Comparison of ENCODE assay signal across 9 cellular contexts in the genomic region with DNA sequence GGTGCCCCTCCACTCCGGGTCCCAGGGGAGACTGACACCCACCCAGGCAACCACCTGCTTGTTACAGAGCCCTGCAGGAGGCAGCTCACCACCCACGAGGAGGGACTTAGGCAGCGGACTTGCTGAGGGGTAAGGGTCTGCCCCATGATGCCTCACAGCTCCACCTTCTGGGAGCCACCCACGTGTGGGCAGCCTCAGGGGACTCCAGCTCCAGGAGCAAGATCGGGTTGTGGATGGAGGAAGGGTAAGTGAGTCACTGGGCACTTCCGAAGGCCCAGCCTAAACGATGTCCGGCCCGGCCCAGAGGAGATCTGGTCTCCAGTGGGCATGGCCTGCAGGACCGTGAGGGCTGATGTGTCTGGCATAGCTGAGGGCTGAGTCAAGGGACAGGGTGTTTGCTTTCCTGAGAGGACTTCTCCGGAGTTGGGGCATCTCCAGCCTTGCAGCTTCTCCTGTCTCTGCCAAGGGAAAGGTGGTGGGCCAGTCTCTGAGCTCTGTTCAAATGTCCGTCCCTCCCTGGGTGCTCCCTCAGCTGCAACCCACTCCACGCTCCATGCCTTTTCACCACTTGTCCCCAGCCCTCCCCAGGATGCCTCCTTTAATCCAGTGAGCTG. TPM values are rescaled to one million over a fixed set of nuclear protein-coding genes. Genes with fewer than 3 reads are reported as not detected.
DNase-seq lines count a peak whose midpoint lies in the region; ATAC-seq, FAIRE-seq and TF ChIP-seq lines count a peak whose summit lies in the region.
"Had no signal": no experiment of that assay in that cellular context is flagged by ENCODE, and none has a peak within 500 bp of the region (broad histone marks: within the 10 kb centered on the region; RNA-seq: fewer than 3 reads in every experiment).

No MANE protein-coding gene starts in this region.

- no peak overlapping the region for H3K23ac ChIP-seq in mesenchymal stem cell (ENCODE audit: low read length in 2 of 2)

- no peaks in the 10 kb centered on the region for H3K36me3 Mint-ChIP-seq in Calu3 (ENCODE audit: insufficient read depth, unreplicated experiment)
- H3K36me3 Mint-ChIP-seq: CD8-positive, alpha-beta T cell had no signal

- peaks cover 4% of the 10 kb centered on the region; the same call in 1 of the 2 replicates for H4K20me1 ChIP-seq in K562 (replicated peaks; ENCODE audit: control insufficient read depth, insufficient read depth, low read length)

- no peak overlapping the region for H3K4me2 ChIP-seq in K562 (ENCODE audit: insufficient read depth, low read length)
- no peak overlapping the region for H3K4me2 ChIP-seq in mesenchymal stem cell (ENCODE audit: low read length, poor library complexity, severe bottlenecking)

- H2BK120ac ChIP-seq in mesenchymal stem cell (ENCODE audit: low read depth, low read length): no peak overlapping the region

- TF ChIP-seq POLR2A in K562 (conservative IDR thresholded peaks at IDR 0.05): no peak

- H4K8ac ChIP-seq in mesenchymal stem cell (ENCODE audit: low read length): peak overlapping the region; percentile 54

- H2AK5ac ChIP-seq in mesenchymal stem cell (ENCODE audit: low read length, severe bottlenecking): no peak overlapping the region

- H2BK15ac ChIP-seq in mesenchymal stem cell (ENCODE audit: low read depth, poor library complexity, severe bottlenecking): no peak overlapping the region

- H3K14ac ChIP-seq in mesenchymal stem cell (ENCODE audit: low read length in 2 of 2): peak overlapping the region in 1 of 2 experiments; percentile 84

- ATAC-seq in K562: no peak
- no peak for ATAC-seq in GM21381 (IDR thresholded peaks at IDR 0.05; ENCODE audit: unreplicated experiment)
- ATAC-seq in HG02798 (IDR thresholded peaks at IDR 0.05; ENCODE audit: poor library complexity, unreplicated experiment): no peak

- no peak overlapping the region for H3K27ac Mint-ChIP-seq in Calu3 (ENCODE audit: unreplicated experiment)
- H3K27ac Mint-ChIP-seq: CD8-positive, alpha-beta T cell had no signal

- no peak overlapping the region for H2BK12ac ChIP-seq in mesenchymal stem cell (ENCODE audit: low read length in 2 of 2)

- H3K79me1 ChIP-seq in mesenchymal stem cell (replicated peaks; ENCODE audit: low read length, poor library complexity, severe bottlenecking): no peaks in the 10 kb centered on the region

- no peak for TF ChIP-seq CTCF in K562 (IDR thresholded peaks at IDR 0.05 in 2 of 3, conservative IDR thresholded peaks at IDR 0.05 in 1 of 3; ENCODE audit: insufficient read depth in 2 of 3, low read depth in 1 of 3, low read length in 3 of 3)
- TF ChIP-seq CTCF in Calu3 (IDR thresholded peaks at IDR 0.05; ENCODE audit: unreplicated experiment): no peak

- peaks cover 8% of the 10 kb centered on the region for H3K27me3 Mint-ChIP-seq in Calu3 (ENCODE audit: unreplicated experiment)

- peaks cover 16 to 25% of the 10 kb centered on the region in 2 experiments; a peak in 4 of 5 replicates for H3K4me1 ChIP-seq in K562 (replicated peaks in 1 of 2; ENCODE audit: control insufficient read depth in 2 of 2, insufficient read depth in 2 of 2, low read length in 2 of 2)
- peaks cover 16% of the 10 kb centered on the region for H3K4me1 ChIP-seq in mesenchymal stem cell (ENCODE audit: control insufficient read depth, insufficient read depth, low read depth, low read length)

- no peaks in the 10 kb centered on the region for H3K79me2 ChIP-seq in K562 (ENCODE audit: control insufficient read depth, insufficient read depth, low read length)

- peaks cover 24% of the 10 kb centered on the region for H3K4me1 Mint-ChIP-seq in Calu3 (ENCODE audit: low read depth, unreplicated experiment)

- POLR2A ChIA-PET in K562 (lab: Yijun Ruan, JAX): interaction anchor here (0.6 kb wide), 1 partner anchor 469 kb away, joined by 3 read pairs; no protein-coding TSS in a partner anchor

- H2AFZ ChIP-seq in K562 (ENCODE audit: low read depth, low read length) (no peak overlapping the region), mesenchymal stem cell (ENCODE audit: low read depth, low read length) (no peak overlapping the region)

- H3K27me3 ChIP-seq in K562 (ENCODE audit: control insufficient read depth in 2 of 2, insufficient read depth in 2 of 2, low read length in 2 of 2) (peaks cover 8 to 15% of the 10 kb centered on the region in 2 experiments; a peak in 4 of 5 replicates), mesenchymal stem cell (ENCODE audit: control insufficient read depth in 1 of 2, insufficient read depth in 1 of 2, low read length in 2 of 2) (peaks cover 0 to 3% of the 10 kb centered on the region in 2 experiments)

- peak overlapping the region; percentile 5 to 18 for H3K18ac ChIP-seq in mesenchymal stem cell (ENCODE audit: low read depth in 1 of 2, low read length in 2 of 2)

- H3K9me1 ChIP-seq in K562 (ENCODE audit: control insufficient read depth, insufficient read depth, low read length): no peaks in the 10 kb centered on the region

- intact Hi-C loops in K562 (cut with micrococcal nuclease) (loop anchor here (2.0 kb wide), 1 partner anchor 57 kb away; no protein-coding TSS in a partner anchor), Calu3 (cut with micrococcal nuclease; ENCODE audit: unreplicated experiment) (loop anchor here (1.0 to 5.0 kb wide), 2 partner anchors 42 to 57 kb away; no protein-coding TSS in a partner anchor)

- no peak overlapping the region for H4K91ac ChIP-seq in mesenchymal stem cell (ENCODE audit: low read length)

- H3K27ac ChIP-seq in K562 (ENCODE audit: extremely low read depth, low read depth, low read length): no peak overlapping the region
- no peak overlapping the region for H3K27ac ChIP-seq in mesenchymal stem cell (ENCODE audit: low read length, poor library complexity, severe bottlenecking)

- in situ Hi-C loops in K562 (cut with MboI): loop anchor here (5.0 to 10.0 kb wide), 3 partner anchors 52 to 461 kb away; no protein-coding TSS in a partner anchor

- CTCF ChIA-PET in K562 (lab: Yijun Ruan, JAX; ENCODE audit: low intra/inter-chr PET ratio): interaction anchor here (0.5 to 1.5 kb wide), 3 partner anchors 57 to 1321 kb away, joined by 3 to 8 read pairs (median 6); no protein-coding TSS in a partner anchor
- CTCF ChIA-PET in Calu3 (lab: Charles Lee): interaction anchor here (1.0 to 3.1 kb wide), 5 partner anchors 9 to 355 kb away, joined by 3 to 18 read pairs (median 5); no protein-coding TSS in a partner anchor

- no peak for TF ChIP-seq RAD21 in K562 (CRISPR knock-in tag; conservative IDR thresholded peaks at IDR 0.05 in 1 of 2, IDR thresholded peaks at IDR 0.05 in 1 of 2)

- 34% methylated on average over 12 of the region's 13 CpGs for WGBS in K562 (ENCODE audit: insufficient coverage, low coverage, missing lambda C conversion rate)
- WGBS in mesenchymal stem cell: 47% methylated on average over 13 of the region's 13 CpGs

- DNase-seq in A172 (ENCODE audit: low spot score) (peak; percentile 91), HPDE6-E6E7 (ENCODE audit: extremely low spot score) (peak; percentile 69), K562 (ENCODE audit: extremely low read depth in 1 of 4, low spot score in 3 of 4) (no peak), mesenchymal stem cell (peak; percentile 60), SKM-1 (lab: John Stamatoyannopoulos, UW; ENCODE audit: unreplicated experiment) (no peak), Calu3 (no peak)

- no TSS peak for BruUV-seq in K562 (replicated peaks; lab: Mats Ljungman, UMichigan)
- BruUV-seq in Calu3 (replicated peaks; lab: Mats Ljungman, UMichigan): no TSS peak

- H3K4me3 ChIP-seq in K562 (no peak overlapping the region), mesenchymal stem cell (ENCODE audit: insufficient read depth in 1 of 2, low read depth in 1 of 2, low read length in 2 of 2) (no peak overlapping the region)

- H3K9me3 Mint-ChIP-seq in Calu3 (ENCODE audit: low read depth, unreplicated experiment): no peaks in the 10 kb centered on the region
- H3K9me3 Mint-ChIP-seq: CD8-positive, alpha-beta T cell had no signal

- no peak overlapping the region for H2BK5ac ChIP-seq in mesenchymal stem cell (ENCODE audit: low read depth, low read length, poor library complexity, severe bottlenecking)

- no peak overlapping the region for H3K9ac ChIP-seq in K562 (ENCODE audit: insufficient read depth in 1 of 2, low read depth in 2 of 2, low read length in 2 of 2)
- no peak overlapping the region for H3K9ac ChIP-seq in mesenchymal stem cell (ENCODE audit: low read length)

- H3K9me3 ChIP-seq in K562 (replicated peaks; ENCODE audit: control insufficient read depth, insufficient read depth, low read depth, low read length): no peaks in the 10 kb centered on the region
- H3K9me3 ChIP-seq in mesenchymal stem cell (ENCODE audit: control insufficient read depth, low read length): no peaks in the 10 kb centered on the region

- H3K4me3 Mint-ChIP-seq in Calu3 (ENCODE audit: low read depth, unreplicated experiment): no peak overlapping the region
- H3K4me3 Mint-ChIP-seq: CD8-positive, alpha-beta T cell had no signal

- H3K36me3 ChIP-seq in K562 (ENCODE audit: control insufficient read depth, insufficient read depth, low read length): no peaks in the 10 kb centered on the region
- H3K36me3 ChIP-seq in mesenchymal stem cell (ENCODE audit: control insufficient read depth in 1 of 2, insufficient read depth in 2 of 2, low read depth in 1 of 2, low read length in 2 of 2): no peaks in the 10 kb centered on the region

- no peak for FAIRE-seq in K562 (lab: Jason Lieb, UNC)

- no peak for TF ChIP-seq EP300 in K562 (IDR thresholded peaks at IDR 0.05; ENCODE audit: low read length)

- H3K4ac ChIP-seq in mesenchymal stem cell (ENCODE audit: low read depth in 1 of 2, low read length in 2 of 2): no peak overlapping the region

RNA-seq across cellular contexts. Expression of gene P2RY2, which starts 32.3 kb away (rescaled TPM):
- not detected in 2 replicates for total RNA-seq in A172 (2014; rRNA removed; shearing (Covaris generic))
- not detected in 2 replicates for total RNA-seq in K562 (2011; cell fraction: chromatin; rRNA removed; ENCODE audit: low replicate concordance)
- total RNA-seq in K562 (2011; cell fraction: nucleolus; rRNA removed): not detected in 2 replicates
- not detected in 2 replicates for total RNA-seq in K562 (2011; cell fraction: nucleoplasm; rRNA removed)
- not detected in 2 replicates for total RNA-seq in K562 (2014; rRNA removed)
- total RNA-seq in K562 (2014; rRNA removed; fragmentation: Illumina TruSeq; extraction: Trizol): not detected in 2 replicates
- total RNA-seq in K562 (2015; rRNA removed; fragmentation: Illumina TruSeq; extraction: Trizol): not detected in 2 replicates
- total RNA-seq in K562 (2021): not detected in 2 replicates
- not detected in 2 replicates for polyA plus RNA-seq in K562 (2011; rRNA removed)
- polyA plus RNA-seq in K562 (2011; cell fraction: cytosol; rRNA removed): not detected in 2 replicates
- polyA plus RNA-seq in K562 (2011; cell fraction: nucleus; rRNA removed): not detected in 2 replicates
- polyA plus RNA-seq in K562 (2012): not detected in 2 replicates
- not detected in 2 replicates for polyA plus RNA-seq in K562 (2014; fragmentation: Illumina TruSeq; extraction: Trizol)
- not detected for polyA plus RNA-seq in K562 (2014; fragmentation: Nextera tagmentation; extraction: Ambion mirVana)
- polyA plus RNA-seq in K562 (2014; rRNA removed): not detected in 2 replicates
- not detected in 2 replicates for polyA minus RNA-seq in K562 (2011; rRNA and poly(A)+ RNA removed)
- not detected in 2 replicates for polyA minus RNA-seq in K562 (2011; cell fraction: cytosol; rRNA and poly(A)+ RNA removed)
- not detected in 2 replicates for polyA minus RNA-seq in K562 (2011; cell fraction: nucleus; rRNA and poly(A)+ RNA removed)
- 0.01 TPM for polyA plus RNA-seq in mesenchymal stem cell (2013, experiment 1 of 2)
- 0.03 TPM for polyA plus RNA-seq in mesenchymal stem cell (2013, experiment 2 of 2)
- total RNA-seq in Calu3 (2022): 1.6 and 2.3 TPM in 2 replicates
- total RNA-seq: CD8-positive, alpha-beta T cell had no signal

RNA-seq across cellular contexts. Expression of gene FCHSD2, which starts 43.7 kb away (rescaled TPM):
- total RNA-seq in A172 (2014; rRNA removed; shearing (Covaris generic)): 6.3 and 8.7 TPM in 2 replicates
- total RNA-seq in K562 (2011; cell fraction: chromatin; rRNA removed; ENCODE audit: low replicate concordance): 11.7 and 39.3 TPM in 2 replicates
- 6.3 and 8.0 TPM in 2 replicates for total RNA-seq in K562 (2011; cell fraction: nucleolus; rRNA removed)
- 8.4 and 12.2 TPM in 2 replicates for total RNA-seq in K562 (2011; cell fraction: nucleoplasm; rRNA removed)
- total RNA-seq in K562 (2014; rRNA removed) (2.2 and 2.4 TPM in 2 replicates), K562 (2014; rRNA removed; fragmentation: Illumina TruSeq; extraction: Trizol) (6.4 and 8.8 TPM in 2 replicates), K562 (2015; rRNA removed; fragmentation: Illumina TruSeq; extraction: Trizol) (6.3 and 7.9 TPM in 2 replicates), K562 (2021) (14.0 and 14.7 TPM in 2 replicates), Calu3 (2022) (16.2 and 16.4 TPM in 2 replicates)
- polyA plus RNA-seq in K562 (2011; rRNA removed) (8.0 and 8.2 TPM in 2 replicates), K562 (2014; fragmentation: Illumina TruSeq; extraction: Trizol) (9.1 and 10.8 TPM in 2 replicates), K562 (2014; fragmentation: Nextera tagmentation; extraction: Ambion mirVana) (1 to 10 TPM; 1.8 to 3.2 TPM), K562 (2014; rRNA removed) (8.7 and 9.0 TPM in 2 replicates)
- polyA plus RNA-seq in K562 (2011; cell fraction: cytosol; rRNA removed): 3.9 and 5.4 TPM in 2 replicates
- 9.0 and 9.5 TPM in 2 replicates for polyA plus RNA-seq in K562 (2011; cell fraction: nucleus; rRNA removed)
- 7.6 and 9.4 TPM in 2 replicates for polyA plus RNA-seq in K562 (2012)
- polyA minus RNA-seq in K562 (2011; rRNA and poly(A)+ RNA removed): 9.1 and 10.5 TPM in 2 replicates
- polyA minus RNA-seq in K562 (2011; cell fraction: cytosol; rRNA and poly(A)+ RNA removed): 8.4 and 10.1 TPM in 2 replicates
- 5.5 and 9.7 TPM in 2 replicates for polyA minus RNA-seq in K562 (2011; cell fraction: nucleus; rRNA and poly(A)+ RNA removed)
- 12.8 TPM for polyA plus RNA-seq in mesenchymal stem cell (2013, experiment 1 of 2)
- polyA plus RNA-seq in mesenchymal stem cell (2013, experiment 2 of 2): 11.6 TPM

Comparison
In these comparisons a context has a peak if more than half of its experiments do, and no peak if none do; other contexts are left out.
1. DNase-seq: peak in A172 (single experiment), HPDE6-E6E7 (single experiment) and mesenchymal stem cell (single experiment); none in K562 (0 of 4), SKM-1 (single experiment) and Calu3 (single experiment).